Comparison of ENCODE assay signal across 1 cellular context in genomic region chr6:7119272-7119801, GRCh38.
A peak's percentile ranks its signal among the peaks of the same experiment; 100 is the strongest.
TF ChIP-seq lines count a peak whose summit lies in the region.

No MANE protein-coding gene starts in this region.

TF ChIP-seq in K562, 482 proteins besides CTCF, POLR2A, EP300 and RAD21 (continued from another document and continues in another):
- TF ChIP-seq ZNF609 (CRISPR knock-in tag; IDR thresholded peaks at IDR 0.05; ENCODE audit: borderline replicate concordance) (no peak), KLF13 (tag; IDR thresholded peaks at IDR 0.05; ENCODE audit: borderline replicate concordance, low read depth) (no peak), STAG1 (CRISPR knock-in tag; IDR thresholded peaks at IDR 0.05; ENCODE audit: borderline replicate concordance) (no peak), EWSR1 (IDR thresholded peaks at IDR 0.05; ENCODE audit: borderline replicate concordance, low read depth, partially characterized antibody) (no peak), ZNF707 (CRISPR knock-in tag; conservative IDR thresholded peaks at IDR 0.05) (no peak), PYGO2 (tag; IDR thresholded peaks at IDR 0.05) (no peak), EGR1 (conservative IDR thresholded peaks at IDR 0.05) (no peak; the same call in 1 of the 2 replicates), MNT (conservative IDR thresholded peaks at IDR 0.05) (peak; percentile 98 to 99), KLF1 (tag; IDR thresholded peaks at IDR 0.05) (no peak), ZNF76 (CRISPR knock-in tag; IDR thresholded peaks at IDR 0.05; ENCODE audit: borderline replicate concordance) (no peak), KAT2B (IDR thresholded peaks at IDR 0.05; ENCODE audit: low read depth, low read length) (no peak), TRIM28 (IDR thresholded peaks at IDR 0.05) (peak; percentile 65), CEBPB (tag; IDR thresholded peaks at IDR 0.05) (no peak), PPARD (CRISPR knock-in tag; IDR thresholded peaks at IDR 0.05) (no peak), SMARCA4 (IDR thresholded peaks at IDR 0.05) (peak; percentile 92), ZMIZ1 (IDR thresholded peaks at IDR 0.05; ENCODE audit: low read depth in 2 of 2, low read length in 2 of 2) (no peak), ZNF407 (IDR thresholded peaks at IDR 0.05; ENCODE audit: low read depth) (peak; percentile 47; the same call in 1 of the 2 replicates), DNMT1 (IDR thresholded peaks at IDR 0.05) (no peak), SMAD2 (IDR thresholded peaks at IDR 0.05; ENCODE audit: low read depth, low read length) (no peak), FOXP1 (CRISPR knock-in tag; IDR thresholded peaks at IDR 0.05) (0 out of 2 replicates have a peak, but pooled peaks have one; percentile 45), ZNF253 (CRISPR knock-in tag; conservative IDR thresholded peaks at IDR 0.05) (no peak), MTF1 (CRISPR knock-in tag; IDR thresholded peaks at IDR 0.05; ENCODE audit: borderline replicate concordance) (no peak), ZNF740 (CRISPR knock-in tag; IDR thresholded peaks at IDR 0.05) (peak; percentile 36), ZNF740 (tag; IDR thresholded peaks at IDR 0.05) (no peak), ZNF717 (CRISPR knock-in tag; IDR thresholded peaks at IDR 0.05) (no peak), GATAD2B (IDR thresholded peaks at IDR 0.05; ENCODE audit: borderline replicate concordance) (no peak), MTA2 (IDR thresholded peaks at IDR 0.05; ENCODE audit: low read depth) (peak; percentile 71), MED1 (CRISPR knock-in tag; IDR thresholded peaks at IDR 0.05; ENCODE audit: borderline replicate concordance) (no peak), CREB1 (IDR thresholded peaks at IDR 0.05) (0 out of 2 replicates have a peak, but pooled peaks have one; percentile 9), CREB1 (CRISPR knock-in tag; IDR thresholded peaks at IDR 0.05) (no peak), ZNF655 (CRISPR knock-in tag; IDR thresholded peaks at IDR 0.05) (no peak), PURB (CRISPR knock-in tag; IDR thresholded peaks at IDR 0.05; ENCODE audit: low read depth) (no peak), MEF2A (IDR thresholded peaks at IDR 0.05; ENCODE audit: control insufficient read depth, low read depth, low read length) (no peak), GMEB1 (CRISPR knock-in tag; IDR thresholded peaks at IDR 0.05) (no peak), NFXL1 (CRISPR knock-in tag; IDR thresholded peaks at IDR 0.05) (no peak), RFX7 (CRISPR knock-in tag; IDR thresholded peaks at IDR 0.05) (no peak), ZNF197 (CRISPR knock-in tag; IDR thresholded peaks at IDR 0.05; ENCODE audit: low read depth) (0 out of 2 replicates have a peak, but pooled peaks have one; percentile 2), TEAD4 (IDR thresholded peaks at IDR 0.05; ENCODE audit: low read length) (peak; percentile 82), TEAD4 (CRISPR knock-in tag; IDR thresholded peaks at IDR 0.05; ENCODE audit: borderline replicate concordance) (no peak), MBD2 (IDR thresholded peaks at IDR 0.05; ENCODE audit: borderline replicate concordance, low read depth) (no peak)
